Comparison of ENCODE assay signal across 14 cellular contexts in the genomic region with DNA sequence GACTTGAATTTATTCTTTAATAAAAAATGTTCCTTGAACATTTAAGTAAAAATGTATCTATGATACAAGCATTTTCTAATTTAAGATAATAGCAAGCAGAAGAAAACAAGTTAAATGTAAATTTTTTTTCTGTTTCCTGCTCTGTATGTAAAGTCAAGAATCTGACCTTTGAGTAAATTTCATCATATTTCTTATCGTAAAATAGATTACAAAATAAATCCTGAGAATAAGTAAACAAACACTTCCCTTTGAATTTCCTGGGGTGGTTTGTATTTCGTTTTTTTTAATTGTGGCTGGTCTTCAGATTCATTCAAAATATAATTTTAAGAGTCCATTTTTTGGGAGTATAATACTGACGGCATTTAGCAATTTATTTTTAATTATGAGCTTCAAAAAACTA.
DNase-seq lines count a peak whose midpoint lies in the region; ATAC-seq, FAIRE-seq and TF ChIP-seq lines count a peak whose summit lies in the region.
"Had no signal": no experiment of that assay in that cellular context is flagged by ENCODE, and none has a peak within 500 bp of the region (broad histone marks: within the 10 kb centered on the region; RNA-seq: fewer than 3 reads in every experiment).

No MANE protein-coding gene starts in this region.

- no peak overlapping the region for H3K4me3 ChIP-seq in choroid plexus epithelial cell (ENCODE audit: low read depth, low read length)
- no peak overlapping the region for H3K4me3 ChIP-seq in kidney (ENCODE audit: low read length in 2 of 2)
- H3K4me3 ChIP-seq in stomach = no peak overlapping the region
- H3K4me3 ChIP-seq: BLaER1 had no signal

- H3K27ac ChIP-seq in kidney (ENCODE audit: low read depth in 2 of 2, low read length in 2 of 2) (no peak overlapping the region), stomach (peak overlapping the region in 3 of 5 donors; percentile 60 to 77 (median 72))
- H3K27ac ChIP-seq: 22Rv1, BLaER1 had no signal

- no peak for ATAC-seq in HG03196 (IDR thresholded peaks at IDR 0.05; ENCODE audit: unreplicated experiment)
- no peak for ATAC-seq in HG03439 (IDR thresholded peaks at IDR 0.05; ENCODE audit: unreplicated experiment)

- WGBS in stomach, 5 donors = 30 to 45% (median 42%) methylated on average over 3 of the region's 3 CpGs

- H3K4me1 ChIP-seq in kidney (ENCODE audit: control insufficient read depth in 1 of 2, insufficient read depth in 1 of 2, low read depth in 1 of 2, low read length in 2 of 2) (peaks cover 0 to 2% of the 10 kb centered on the region in 2 donors), stomach (peaks cover 4 to 30% (median 26%) of the 10 kb centered on the region in 4 donors)
- H3K4me1 ChIP-seq: BLaER1 had no signal

- TF ChIP-seq POLR2A in stomach (IDR thresholded peaks at IDR 0.05) = no peak

- no peaks in the 10 kb centered on the region for H3K27me3 ChIP-seq in stomach
- H3K27me3 ChIP-seq: BLaER1 had no signal

- no peak for TF ChIP-seq EP300 in stomach (IDR thresholded peaks at IDR 0.05)

- H3K9ac ChIP-seq in kidney (ENCODE audit: low read length in 2 of 2) = no peak overlapping the region
- H3K9ac ChIP-seq: BLaER1 had no signal

- H3K36me3 ChIP-seq in kidney (ENCODE audit: control insufficient read depth in 1 of 2, insufficient read depth in 2 of 2, low read length in 2 of 2) (no peaks in the 10 kb centered on the region), stomach (no peaks in the 10 kb centered on the region)
- H3K36me3 ChIP-seq: BLaER1 had no signal

- intact Hi-C loops in kidney (cut with DNase I) = no loop called here
- intact Hi-C loops in stomach (cut with DNase I; ENCODE audit: low total_unique reads) = no loop called here

- FAIRE-seq in kidney (lab: Jason Lieb, UNC) = peak; percentile 44

- DNase-seq in NOMO-1 treated with DMSO at 0.1 percent for 48 hours (lab: John Stamatoyannopoulos, UW; ENCODE audit: unreplicated experiment) = peak; percentile 5
- DNase-seq in NOMO-1 treated with dmso at 0.1 percent for 144 hours (lab: John Stamatoyannopoulos, UW; ENCODE audit: unreplicated experiment) = no peak
- DNase-seq in choroid plexus epithelial cell (ENCODE audit: low read depth) = peak; percentile 38
- no peak for DNase-seq in kidney
- no peak for DNase-seq in stomach
- DNase-seq in NCI-H1436 treated with DMSO at 0.1 percent for 48 hours (lab: John Stamatoyannopoulos, UW) = no peak
- DNase-seq: NCI-H146, NCI-H2081 treated with DMSO at 0.1 percent for 48 hours, NCI-H226, NCI-H526 treated with DMSO at 0.1 percent for 48 hours had no signal

- TF ChIP-seq CTCF in choroid plexus epithelial cell (conservative IDR thresholded peaks at IDR 0.05; ENCODE audit: low read depth, low read length) = no peak
- no peak for TF ChIP-seq CTCF in kidney (IDR thresholded peaks at IDR 0.05; ENCODE audit: borderline replicate concordance, extremely low read depth, insufficient read depth)
- no peak for TF ChIP-seq CTCF in stomach (IDR thresholded peaks at IDR 0.05)

- H3K9me3 ChIP-seq in kidney (ENCODE audit: control insufficient read depth in 1 of 2, low read length in 2 of 2) = no peaks in the 10 kb centered on the region
- H3K9me3 ChIP-seq in stomach = no peaks in the 10 kb centered on the region

Comparison
In these comparisons a context has a peak if more than half of its experiments do, and no peak if none do; other contexts are left out.
1. DNase-seq: peak in NOMO-1 treated with DMSO at 0.1 percent for 48 hours (single experiment) and choroid plexus epithelial cell (single experiment); none in NOMO-1 treated with dmso at 0.1 percent for 144 hours (single experiment), kidney (single experiment), stomach (single experiment) and NCI-H1436 treated with DMSO at 0.1 percent for 48 hours (single experiment).
2. H3K27ac ChIP-seq: peak in stomach (3 of 5); none in kidney (0 of 2).